ENCODE assay signal across 14 cellular contexts in genomic region chr15:85748729-85749128, GRCh38. TPM values are rescaled to one million over a fixed set of nuclear protein-coding genes. Genes with fewer than 3 reads are reported as not detected.
A peak's percentile ranks its signal among the peaks of the same experiment; 100 is the strongest.
DNase-seq lines count a peak whose midpoint lies in the region; ATAC-seq and TF ChIP-seq lines count a peak whose summit lies in the region.
"Had no signal": no experiment of that assay in that cellular context is flagged by ENCODE, and none has a peak within 500 bp of the region (broad histone marks: within the 10 kb centered on the region; RNA-seq: fewer than 3 reads in every experiment).

No MANE protein-coding gene starts in this region.

- no peaks in the 10 kb centered on the region for H3K27me3 Mint-ChIP-seq in activated CD4-positive, alpha-beta T cell treated with anti-CD3 and anti-CD28 coated beads for 36 hours
- no peaks in the 10 kb centered on the region for H3K27me3 Mint-ChIP-seq in activated naive CD8-positive, alpha-beta T cell treated with anti-CD3 and anti-CD28 coated beads, Interleukin-2, amount 10 ng/mL, durations not matched to agents 7 days and 5 days
- H3K27me3 Mint-ChIP-seq: activated CD4-positive, alpha-beta T cell treated with anti-CD3 and anti-CD28 coated beads, Interleukin-2, amount 10 ng/mL, durations not matched to agents 24 days and 14 days; T-cell had no signal

- no peak for TF ChIP-seq POLR2A in gastrocnemius medialis (IDR thresholded peaks at IDR 0.05)

- H3K4me1 ChIP-seq in gastrocnemius medialis, result peaks cover 31 to 34% of the 10 kb centered on the region in 2 donors
- H3K4me1 ChIP-seq: A549 had no signal

- no peak overlapping the region for H3K4me3 ChIP-seq in gastrocnemius medialis
- H3K4me3 ChIP-seq: A549, adrenal gland, lung had no signal

- intact Hi-C loops in activated CD4-positive, alpha-beta T cell treated with anti-CD3 and anti-CD28 coated beads for 36 hours (cut with DNase I, micrococcal nuclease), result no loop called here
- intact Hi-C loops in left colon (cut with DNase I, micrococcal nuclease) (loop anchor here in 1 of 2 donors (10.0 kb wide), 1 partner anchor 86 kb away; no protein-coding TSS in a partner anchor), gastrocnemius medialis (cut with DNase I; ENCODE audit: low total_unique reads) (no loop called here)

- no peak overlapping the region for H3K27ac Mint-ChIP-seq in activated CD4-positive, alpha-beta T cell treated with anti-CD3 and anti-CD28 coated beads for 36 hours
- H3K27ac Mint-ChIP-seq in activated naive CD8-positive, alpha-beta T cell treated with anti-CD3 and anti-CD28 coated beads, Interleukin-2, amount 10 ng/mL, durations not matched to agents 7 days and 5 days, result no peak overlapping the region
- H3K27ac Mint-ChIP-seq: activated CD4-positive, alpha-beta T cell treated with anti-CD3 and anti-CD28 coated beads, Interleukin-2, amount 10 ng/mL, durations not matched to agents 24 days and 14 days had no signal

- no peak for ATAC-seq in activated CD4-positive, alpha-beta T cell treated with anti-CD3 and anti-CD28 coated beads for 36 hours
- no peak for ATAC-seq in activated naive CD8-positive, alpha-beta T cell treated with anti-CD3 and anti-CD28 coated beads, Interleukin-2, amount 10 ng/mL, durations not matched to agents 7 days and 5 days (ENCODE audit: low read depth)
- ATAC-seq in left colon (peak; percentile 46), gastrocnemius medialis (no peak)

- CTCF ChIA-PET in activated CD4-positive, alpha-beta T cell treated with anti-CD3 and anti-CD28 coated beads for 36 hours (lab: Charles Lee), result interaction anchor here (0.5 to 1.0 kb wide), 2 partner anchors 10 to 31 kb away, joined by 3 read pairs; no protein-coding TSS in a partner anchor

- peaks cover 24% of the 10 kb centered on the region for H3K4me1 Mint-ChIP-seq in activated CD4-positive, alpha-beta T cell treated with anti-CD3 and anti-CD28 coated beads for 36 hours
- H3K4me1 Mint-ChIP-seq in activated naive CD8-positive, alpha-beta T cell treated with anti-CD3 and anti-CD28 coated beads, Interleukin-2, amount 10 ng/mL, durations not matched to agents 7 days and 5 days, result peaks cover 8% of the 10 kb centered on the region

- peak in 1 of 5 experiments; percentile 24 for TF ChIP-seq CTCF in gastrocnemius medialis (IDR thresholded peaks at IDR 0.05 in 4 of 5, conservative IDR thresholded peaks at IDR 0.05 in 1 of 5)

- H3K27ac ChIP-seq in gastrocnemius medialis, result peak overlapping the region in 3 of 4 donors; percentile 80 to 84 (median 81)
- H3K27ac ChIP-seq: A549 had no signal

- DNase-seq in activated CD4-positive, alpha-beta T cell treated with anti-CD3 and anti-CD28 coated beads for 36 hours, result peak; percentile 12
- DNase-seq in activated CD4-positive, alpha-beta T cell treated with anti-CD3 and anti-CD28 coated beads, Interleukin-2, amount 50 U/mL, for 4 hours, result no peak
- DNase-seq in activated naive CD8-positive, alpha-beta T cell treated with anti-CD3 and anti-CD28 coated beads, Interleukin-2, amount 10 ng/mL, durations not matched to agents 7 days and 5 days, result peak; percentile 24
- no peak for DNase-seq in left colon
- DNase-seq in gastrocnemius medialis, result no peak
- no peak for DNase-seq in NCI-H1048 (lab: John Stamatoyannopoulos, UW)
- DNase-seq in NCI-H187 (lab: John Stamatoyannopoulos, UW), result no peak
- no peak for DNase-seq in OCI-M1 (lab: John Stamatoyannopoulos, UW)
- DNase-seq: activated CD4-positive, alpha-beta T cell treated with anti-CD3 and anti-CD28 coated beads, Interleukin-2, amount 10 ng/mL, durations not matched to agents 24 days and 14 days; DMS153 had no signal

- H3K9me3 Mint-ChIP-seq in activated CD4-positive, alpha-beta T cell treated with anti-CD3 and anti-CD28 coated beads for 36 hours (ENCODE audit: low read depth), result no peaks in the 10 kb centered on the region
- H3K9me3 Mint-ChIP-seq in activated naive CD8-positive, alpha-beta T cell treated with anti-CD3 and anti-CD28 coated beads, Interleukin-2, amount 10 ng/mL, durations not matched to agents 7 days and 5 days, result no peaks in the 10 kb centered on the region
- H3K9me3 Mint-ChIP-seq: activated CD4-positive, alpha-beta T cell treated with anti-CD3 and anti-CD28 coated beads, Interleukin-2, amount 10 ng/mL, durations not matched to agents 24 days and 14 days; T-cell had no signal

- in situ Hi-C loops in gastrocnemius medialis (cut with MboI; ENCODE audit: low sequenced_read_pairs in 4 of 4), result no loop called here

- POLR2A ChIA-PET in activated CD4-positive, alpha-beta T cell treated with anti-CD3 and anti-CD28 coated beads for 36 hours (lab: Charles Lee), result interaction anchor here (1.1 kb wide), 1 partner anchor 36 kb away, joined by 6 read pairs; no protein-coding TSS in a partner anchor
- POLR2A ChIA-PET in activated naive CD8-positive, alpha-beta T cell treated with anti-CD3 and anti-CD28 coated beads, Interleukin-2, amount 10 ng/mL, durations not matched to agents 7 days and 5 days (lab: Charles Lee), result no interaction called here

- no peak overlapping the region for H3K4me3 Mint-ChIP-seq in activated CD4-positive, alpha-beta T cell treated with anti-CD3 and anti-CD28 coated beads for 36 hours
- H3K4me3 Mint-ChIP-seq in activated naive CD8-positive, alpha-beta T cell treated with anti-CD3 and anti-CD28 coated beads, Interleukin-2, amount 10 ng/mL, durations not matched to agents 7 days and 5 days, result no peak overlapping the region
- H3K4me3 Mint-ChIP-seq: activated CD4-positive, alpha-beta T cell treated with anti-CD3 and anti-CD28 coated beads, Interleukin-2, amount 10 ng/mL, durations not matched to agents 24 days and 14 days; T-cell had no signal

- no peaks in the 10 kb centered on the region for H3K9me3 ChIP-seq in gastrocnemius medialis
- H3K9me3 ChIP-seq: A549, adrenal gland had no signal

- no peaks in the 10 kb centered on the region for H3K27me3 ChIP-seq in gastrocnemius medialis
- H3K27me3 ChIP-seq: adrenal gland had no signal

- H3K36me3 Mint-ChIP-seq in activated CD4-positive, alpha-beta T cell treated with anti-CD3 and anti-CD28 coated beads for 36 hours (ENCODE audit: low read depth), result peaks cover 23% of the 10 kb centered on the region
- H3K36me3 Mint-ChIP-seq in activated naive CD8-positive, alpha-beta T cell treated with anti-CD3 and anti-CD28 coated beads, Interleukin-2, amount 10 ng/mL, durations not matched to agents 7 days and 5 days, result peaks cover 17% of the 10 kb centered on the region

- peaks cover 0 to 50% of the 10 kb centered on the region in 2 donors for H3K36me3 ChIP-seq in gastrocnemius medialis

RNA-seq across cellular contexts. Expression of gene KLHL25, which starts 46.0 kb away (rescaled TPM):
- total RNA-seq in activated CD4-positive, alpha-beta T cell treated with anti-CD3 and anti-CD28 coated beads for 36 hours, result 1 to 10 TPM; 4.9 to 5.2 TPM
- total RNA-seq in activated naive CD8-positive, alpha-beta T cell treated with anti-CD3 and anti-CD28 coated beads, Interleukin-2, amount 10 ng/mL, durations not matched to agents 7 days and 5 days, result 1 to 10 TPM; 6.9 to 7.1 TPM
- total RNA-seq in left colon (1 to 10 TPM; 6.0 to 6.8 TPM), gastrocnemius medialis (1 to 10 TPM; 4.8 to 7.0 (median 6.8) TPM)

Comparison
In these comparisons a context has a peak if more than half of its experiments do, and no peak if none do; other contexts are left out.
1. DNase-seq: peak in activated CD4-positive, alpha-beta T cell treated with anti-CD3 and anti-CD28 coated beads for 36 hours (single experiment) and activated naive CD8-positive, alpha-beta T cell treated with anti-CD3 and anti-CD28 coated beads, Interleukin-2, amount 10 ng/mL, durations not matched to agents 7 days and 5 days (single experiment); none in activated CD4-positive, alpha-beta T cell treated with anti-CD3 and anti-CD28 coated beads, Interleukin-2, amount 50 U/mL, for 4 hours (0 of 2), left colon (0 of 2), gastrocnemius medialis (0 of 2), NCI-H1048 (single experiment), NCI-H187 (0 of 2) and OCI-M1 (single experiment).